18 cellular contexts compared by ENCODE assay signal in the genomic region with DNA sequence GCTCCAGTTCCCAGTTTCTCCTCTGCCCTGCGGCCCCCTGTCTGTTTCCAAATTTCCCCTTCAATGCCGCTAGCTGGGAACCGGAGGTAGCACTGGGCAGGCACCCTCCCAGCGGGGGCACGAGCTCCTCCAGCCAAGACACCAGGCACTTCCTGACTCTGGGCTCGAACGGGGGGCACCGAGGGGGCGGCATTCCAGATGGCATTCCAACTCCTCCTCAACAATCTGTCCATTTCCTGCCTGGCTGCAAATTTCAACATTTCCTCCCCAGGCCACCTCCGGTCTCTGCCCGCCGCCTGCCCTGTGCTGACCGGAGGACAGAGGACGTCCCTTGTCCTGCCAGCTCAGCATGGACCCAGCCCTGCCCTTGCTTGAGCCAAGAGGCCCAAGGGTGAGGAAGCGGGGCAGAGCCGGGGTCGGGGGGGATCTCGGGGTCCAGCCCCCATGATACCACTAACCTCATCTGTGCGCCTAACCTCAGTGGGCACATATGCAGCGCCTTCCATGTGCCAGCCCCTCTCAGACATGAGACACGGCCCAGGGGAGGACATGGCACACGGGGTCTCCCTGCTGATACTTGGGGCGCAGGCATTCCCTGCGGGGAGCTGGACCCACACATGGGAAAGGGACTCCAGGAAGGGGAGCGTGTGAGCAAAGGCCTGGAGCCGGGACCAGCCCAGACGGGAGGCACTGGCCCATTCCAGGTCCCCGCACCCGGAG. TPM values are rescaled to one million over a fixed set of nuclear protein-coding genes. Genes with fewer than 3 reads are reported as not detected.
DNase-seq lines count a peak whose midpoint lies in the region; ATAC-seq and TF ChIP-seq lines count a peak whose summit lies in the region.
"Had no signal": no experiment of that assay in that cellular context is flagged by ENCODE, and none has a peak within 500 bp of the region (broad histone marks: within the 10 kb centered on the region; RNA-seq: fewer than 3 reads in every experiment).

No MANE protein-coding gene starts in this region.

- ATAC-seq in stimulated activated effector memory CD8-positive, alpha-beta T cell treated with anti-CD3 and anti-CD28 coated beads, Interleukin-12 subunit alpha, Interleukin-12 subunit beta, amount 100 ng/mL, for 72 hours = no peak
- no peak for ATAC-seq in natural killer cell
- ATAC-seq in GM18909 (IDR thresholded peaks at IDR 0.05; ENCODE audit: poor library complexity, unreplicated experiment) = no peak

- intact Hi-C loops in natural killer cell (cut with micrococcal nuclease) = no loop called here

- H2BK120ac ChIP-seq in mesenchymal stem cell (ENCODE audit: low read depth, low read length) = peak overlapping the region; percentile 86

- peak overlapping the region; percentile 57 for H2AK5ac ChIP-seq in mesenchymal stem cell (ENCODE audit: low read length, severe bottlenecking)

- no peaks in the 10 kb centered on the region for H3K79me2 ChIP-seq in Karpas-422 (ENCODE audit: low read length)

- H3K36me3 ChIP-seq in NT2/D1 (ENCODE audit: insufficient read depth, insufficient read length, low read length) (no peaks in the 10 kb centered on the region), mesenchymal stem cell (ENCODE audit: control insufficient read depth in 1 of 2, insufficient read depth in 2 of 2, low read depth in 1 of 2, low read length in 2 of 2) (no peaks in the 10 kb centered on the region), Karpas-422 (ENCODE audit: insufficient read depth, low read length) (no peaks in the 10 kb centered on the region)
- H3K36me3 ChIP-seq: MG63 had no signal

- peak overlapping the region; percentile 65 to 95 for H3K4ac ChIP-seq in mesenchymal stem cell (ENCODE audit: low read depth in 1 of 2, low read length in 2 of 2)

- H2BK12ac ChIP-seq in mesenchymal stem cell (ENCODE audit: low read length in 2 of 2) = peak overlapping the region; percentile 94 to 97

- H3K9me3 ChIP-seq in NT2/D1 (ENCODE audit: insufficient read depth, low read length) (no peaks in the 10 kb centered on the region; the same call in 1 of the 2 replicates), mesenchymal stem cell (ENCODE audit: control insufficient read depth, low read length) (peaks cover 4% of the 10 kb centered on the region), Karpas-422 (ENCODE audit: low read length) (no peaks in the 10 kb centered on the region)
- H3K9me3 ChIP-seq: MG63, testis had no signal

- peak overlapping the region; percentile 25 for H3K4me2 ChIP-seq in mesenchymal stem cell (ENCODE audit: low read length, poor library complexity, severe bottlenecking)
- no peak overlapping the region for H3K4me2 ChIP-seq in Karpas-422 (ENCODE audit: low read depth, low read length, poor library complexity, severe bottlenecking)

- peak overlapping the region; percentile 43 for H3K27ac ChIP-seq in mesenchymal stem cell (ENCODE audit: low read length, poor library complexity, severe bottlenecking)
- H3K27ac ChIP-seq in Karpas-422 (ENCODE audit: low read length) = no peak overlapping the region
- H3K27ac ChIP-seq: SK-N-MC, testis had no signal

- H3K27me3 Mint-ChIP-seq in natural killer cell (ENCODE audit: low read depth in 2 of 2) = no peaks in the 10 kb centered on the region

- no peaks in the 10 kb centered on the region for H3K79me1 ChIP-seq in mesenchymal stem cell (replicated peaks; ENCODE audit: low read length, poor library complexity, severe bottlenecking)

- H3K9me3 Mint-ChIP-seq in stimulated activated effector memory CD8-positive, alpha-beta T cell treated with anti-CD3 and anti-CD28 coated beads, Interleukin-12 subunit alpha, Interleukin-12 subunit beta, amount 100 ng/mL, for 72 hours = no peaks in the 10 kb centered on the region
- H3K9me3 Mint-ChIP-seq in natural killer cell = no peaks in the 10 kb centered on the region
- H3K9me3 Mint-ChIP-seq: activated T-helper 1 cell treated with anti-CD3 and anti-CD28 coated beads, Interleukin-12 subunit alpha, Interleukin-12 subunit beta, Interleukin-2, Interleukin-4 antibody, amounts not matched to agents 30 ng/mL and 10 ng/mL and 1 ng/mL, durations not matched to agents 14 hours and 24 hours and 36 hours had no signal

- no peaks in the 10 kb centered on the region for H3K36me3 Mint-ChIP-seq in stimulated activated effector memory CD8-positive, alpha-beta T cell treated with anti-CD3 and anti-CD28 coated beads, Interleukin-12 subunit alpha, Interleukin-12 subunit beta, amount 100 ng/mL, for 72 hours
- no peaks in the 10 kb centered on the region for H3K36me3 Mint-ChIP-seq in natural killer cell

- DNase-seq in NT2/D1 (ENCODE audit: low read depth, low spot score) (no peak), dermis blood vessel endothelial cell (peak; percentile 42), mesenchymal stem cell (peak; percentile 53), natural killer cell (no peak), Karpas-422 (no peak), KBM-7 (no peak)
- no peak for DNase-seq in stimulated activated effector memory CD8-positive, alpha-beta T cell treated with anti-CD3 and anti-CD28 coated beads, Interleukin-12 subunit alpha, Interleukin-12 subunit beta, amount 100 ng/mL, for 72 hours (ENCODE audit: low spot score in 2 of 2)
- DNase-seq: activated CD4-positive, alpha-beta T cell treated with anti-CD3 and anti-CD28 coated beads, Interleukin-2, amount 50 U/mL, for 4 hours; DMS79; MG63; NCI-H187; NCI-H510A; stimulated activated CD4-positive, alpha-beta T cell treated with anti-CD3 and anti-CD28 coated beads, Interleukin-2, amount 100 ng/mL, for 48 hours; testis had no signal

- TF ChIP-seq CTCF in natural killer cell (IDR thresholded peaks at IDR 0.05) = no peak

- H3K4me3 ChIP-seq in NT2/D1 (ENCODE audit: insufficient read length, low read depth) (no peak overlapping the region), mesenchymal stem cell (ENCODE audit: insufficient read depth in 1 of 2, low read depth in 1 of 2, low read length in 2 of 2) (no peak overlapping the region), Karpas-422 (ENCODE audit: low read length) (no peak overlapping the region)
- H3K4me3 ChIP-seq: MG63, SK-N-MC, testis had no signal

- 67% methylated on average over 29 of the region's 29 CpGs for WGBS in mesenchymal stem cell

- H3K14ac ChIP-seq in mesenchymal stem cell (ENCODE audit: low read length in 2 of 2) = peak overlapping the region in 1 of 2 experiments; percentile 30

- H3K9ac ChIP-seq in NT2/D1 (ENCODE audit: insufficient read length, low read depth) = peak overlapping the region; percentile 24
- no peak overlapping the region for H3K9ac ChIP-seq in mesenchymal stem cell (ENCODE audit: low read length)
- no peak overlapping the region for H3K9ac ChIP-seq in Karpas-422 (ENCODE audit: low read length)

- H2AFZ ChIP-seq in mesenchymal stem cell (ENCODE audit: low read depth, low read length) (peak overlapping the region; percentile 1), Karpas-422 (ENCODE audit: low read length) (no peak overlapping the region)

- peak overlapping the region; percentile 34 for H3K27ac Mint-ChIP-seq in stimulated activated effector memory CD8-positive, alpha-beta T cell treated with anti-CD3 and anti-CD28 coated beads, Interleukin-12 subunit alpha, Interleukin-12 subunit beta, amount 100 ng/mL, for 72 hours
- no peak overlapping the region for H3K27ac Mint-ChIP-seq in natural killer cell
- H3K27ac Mint-ChIP-seq: activated T-helper 1 cell treated with anti-CD3 and anti-CD28 coated beads, Interleukin-12 subunit alpha, Interleukin-12 subunit beta, Interleukin-2, Interleukin-4 antibody, amounts not matched to agents 30 ng/mL and 10 ng/mL and 1 ng/mL, durations not matched to agents 14 hours and 24 hours and 36 hours had no signal

- H2BK15ac ChIP-seq in mesenchymal stem cell (ENCODE audit: low read depth, poor library complexity, severe bottlenecking) = peak overlapping the region; percentile 70

- peaks cover 3% of the 10 kb centered on the region for H3K27me3 ChIP-seq in NT2/D1 (ENCODE audit: insufficient read depth, insufficient read length)
- H3K27me3 ChIP-seq in mesenchymal stem cell (ENCODE audit: control insufficient read depth in 1 of 2, insufficient read depth in 1 of 2, low read length in 2 of 2) = peaks cover 0 to 61% of the 10 kb centered on the region in 2 experiments
- H3K27me3 ChIP-seq in Karpas-422 (ENCODE audit: low read length) = no peaks in the 10 kb centered on the region
- H3K27me3 ChIP-seq: MG63, testis had no signal

- H4K8ac ChIP-seq in mesenchymal stem cell (ENCODE audit: low read length) = peak overlapping the region; percentile 96

- H3K4me1 Mint-ChIP-seq in stimulated activated effector memory CD8-positive, alpha-beta T cell treated with anti-CD3 and anti-CD28 coated beads, Interleukin-12 subunit alpha, Interleukin-12 subunit beta, amount 100 ng/mL, for 72 hours = no peaks in the 10 kb centered on the region
- no peaks in the 10 kb centered on the region for H3K4me1 Mint-ChIP-seq in natural killer cell

- peak overlapping the region; percentile 97 for H4K91ac ChIP-seq in mesenchymal stem cell (ENCODE audit: low read length)

- H3K23ac ChIP-seq in mesenchymal stem cell (ENCODE audit: low read length in 2 of 2) = no peak overlapping the region

- no peaks in the 10 kb centered on the region for H4K20me1 ChIP-seq in Karpas-422 (ENCODE audit: insufficient read depth, low read depth, low read length)

- no peak overlapping the region for H3K4me3 Mint-ChIP-seq in stimulated activated effector memory CD8-positive, alpha-beta T cell treated with anti-CD3 and anti-CD28 coated beads, Interleukin-12 subunit alpha, Interleukin-12 subunit beta, amount 100 ng/mL, for 72 hours
- no peak overlapping the region for H3K4me3 Mint-ChIP-seq in natural killer cell
- H3K4me3 Mint-ChIP-seq: activated T-helper 1 cell treated with anti-CD3 and anti-CD28 coated beads, Interleukin-12 subunit alpha, Interleukin-12 subunit beta, Interleukin-2, Interleukin-4 antibody, amounts not matched to agents 30 ng/mL and 10 ng/mL and 1 ng/mL, durations not matched to agents 14 hours and 24 hours and 36 hours had no signal

- peak overlapping the region; percentile 36 for H2BK5ac ChIP-seq in mesenchymal stem cell (ENCODE audit: low read depth, low read length, poor library complexity, severe bottlenecking)

- no peaks in the 10 kb centered on the region for H3K9me2 ChIP-seq in Karpas-422 (replicated peaks; ENCODE audit: insufficient read depth, low read length)

- H3K4me1 ChIP-seq in NT2/D1 (ENCODE audit: insufficient read depth, insufficient read length) = peaks cover 38% of the 10 kb centered on the region
- peaks cover 46% of the 10 kb centered on the region for H3K4me1 ChIP-seq in mesenchymal stem cell (ENCODE audit: control insufficient read depth, insufficient read depth, low read depth, low read length)
- no peaks in the 10 kb centered on the region for H3K4me1 ChIP-seq in Karpas-422 (ENCODE audit: low read length)

- peak overlapping the region; percentile 93 to 95 for H3K18ac ChIP-seq in mesenchymal stem cell (ENCODE audit: low read depth in 1 of 2, low read length in 2 of 2)

- in situ Hi-C loops in KBM-7 (cut with MboI; ENCODE audit: low pct_unique_long_range_greater_than_20kb, low sequenced_read_pairs) = no loop called here

RNA-seq across cellular contexts. Expression of a gene that starts 58.0 kb away (rescaled TPM):
- total RNA-seq in dermis blood vessel endothelial cell (68.8 and 100 TPM in 2 replicates), natural killer cell (1 to 10 TPM in 2 of 3 donors, under 1 TPM in 1; 0.86 to 2.0 (median 1.5) TPM)
- 23.5 TPM for polyA plus RNA-seq in mesenchymal stem cell (2013, experiment 1 of 2)
- 22.9 TPM for polyA plus RNA-seq in mesenchymal stem cell (2013, experiment 2 of 2)
- total RNA-seq in Karpas-422 (2014; rRNA removed; shearing (Covaris generic); ENCODE audit: low replicate concordance) = 0.54 and 0.56 TPM in 2 replicates
- total RNA-seq: OCI-LY7 had no signal

Comparison
In these comparisons a context has a peak if more than half of its experiments do, and no peak if none do; other contexts are left out.
1. DNase-seq: peak in dermis blood vessel endothelial cell (single experiment) and mesenchymal stem cell (single experiment); none in NT2/D1 (single experiment), stimulated activated effector memory CD8-positive, alpha-beta T cell treated with anti-CD3 and anti-CD28 coated beads, Interleukin-12 subunit alpha, Interleukin-12 subunit beta, amount 100 ng/mL, for 72 hours (0 of 2), natural killer cell (single experiment), Karpas-422 (single experiment) and KBM-7 (single experiment).
2. RNA of a gene that starts 58.0 kb away (total RNA-seq): 68.8 to 100 TPM in dermis blood vessel endothelial cell; 0.86 to 2.0 TPM in natural killer cell and 0.54 to 0.56 TPM in Karpas-422; every median in the first group is over 10 times any median in the second.